8 cellular contexts compared by ENCODE assay signal in the genomic region with DNA sequence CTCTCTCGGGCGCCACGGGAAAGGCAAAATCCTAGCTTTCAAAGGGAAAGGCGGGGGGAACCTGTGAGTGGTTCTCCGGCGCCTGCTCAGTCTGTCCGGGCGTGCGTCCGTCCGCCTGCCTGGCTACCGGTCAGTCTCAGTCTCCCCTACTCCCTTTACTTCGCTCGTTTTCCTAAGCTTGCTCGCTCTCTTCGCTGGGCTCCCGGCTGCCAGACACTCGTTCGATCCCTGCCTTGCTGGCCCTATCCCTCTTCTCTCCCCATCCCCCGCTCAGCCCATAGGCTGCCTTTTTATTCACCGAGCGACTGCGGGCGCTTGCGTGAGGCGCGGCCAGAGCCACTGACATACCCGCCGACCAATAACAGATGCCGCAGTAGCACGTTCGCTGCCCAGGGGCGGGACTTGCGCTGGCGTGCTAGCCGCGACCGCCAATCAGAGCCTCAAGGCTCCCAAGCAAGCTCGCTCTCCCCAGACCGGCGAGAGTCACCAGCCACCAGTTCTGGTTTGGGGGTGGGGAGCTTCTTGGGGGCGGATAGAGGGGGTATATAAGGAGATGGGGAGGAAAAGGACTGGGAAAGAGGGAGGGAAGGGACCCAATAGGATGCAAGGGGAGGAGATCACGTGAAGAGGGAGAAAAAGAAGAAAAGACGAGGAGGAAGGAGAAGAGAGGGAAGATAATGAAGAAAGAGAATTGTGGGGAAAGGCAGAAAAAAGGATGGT. TPM values are rescaled to one million over a fixed set of nuclear protein-coding genes. Genes with fewer than 3 reads are reported as not detected.
DNase-seq lines count a peak whose midpoint lies in the region; ATAC-seq, FAIRE-seq and TF ChIP-seq lines count a peak whose summit lies in the region.

No MANE protein-coding gene starts in this region.

- H3K4me1 Mint-ChIP-seq in T-helper 2 cell treated with Interferon-gamma antibody and Interleukin-4, amounts not matched to agents 5 μg/mL and 100 μg/mL, for 36 hours (ENCODE audit: low read depth), result peaks cover 31% of the 10 kb centered on the region

- DNase-seq in NCI-H187 (lab: John Stamatoyannopoulos, UW) (peak; percentile 11 to 53), ascending aorta (ENCODE audit: low spot score in 2 of 2) (peak; percentile 89 to 96), right cardiac atrium (peak; percentile 94 to 97 (median 96)), psoas muscle (peak; percentile 90 to 95), urothelium cell line (ENCODE audit: low spot score) (peak; percentile 93)
- peak; percentile 87 for DNase-seq in T-helper 2 cell treated with Interferon-gamma antibody and Interleukin-4, amounts not matched to agents 5 μg/mL and 100 μg/mL, for 36 hours (ENCODE audit: low spot score)

- no peaks in the 10 kb centered on the region for H3K27me3 ChIP-seq in ascending aorta
- no peaks in the 10 kb centered on the region for H3K27me3 ChIP-seq in right cardiac atrium (ENCODE audit: control insufficient read depth, insufficient read depth)
- H3K27me3 ChIP-seq in psoas muscle (ENCODE audit: insufficient read depth in 3 of 3, low read length in 2 of 3), result peaks cover 0 to 5% (median 0%) of the 10 kb centered on the region in 3 donors

- FAIRE-seq in urothelium cell line (lab: Jason Lieb, UNC), result peak; percentile 17

- H3K4me3 ChIP-seq in ascending aorta (peak overlapping the region; percentile 61 to 71), right cardiac atrium (ENCODE audit: low read length) (peak overlapping the region; percentile 97), psoas muscle (peak overlapping the region; percentile 68)

- no peaks in the 10 kb centered on the region for H3K9me3 Mint-ChIP-seq in T-helper 2 cell treated with Interferon-gamma antibody and Interleukin-4, amounts not matched to agents 5 μg/mL and 100 μg/mL, for 36 hours

- no peaks in the 10 kb centered on the region for H3K27me3 Mint-ChIP-seq in T-helper 2 cell treated with Interferon-gamma antibody and Interleukin-4, amounts not matched to agents 5 μg/mL and 100 μg/mL, for 36 hours (ENCODE audit: low read depth)

- H3K9me3 ChIP-seq in ascending aorta (no peaks in the 10 kb centered on the region), right cardiac atrium (ENCODE audit: control insufficient read depth, low read length) (no peaks in the 10 kb centered on the region), psoas muscle (no peaks in the 10 kb centered on the region)

- H3K4me1 ChIP-seq in ascending aorta, result no peaks in the 10 kb centered on the region
- H3K4me1 ChIP-seq in right cardiac atrium (ENCODE audit: control insufficient read depth, insufficient read depth, low read length), result peaks cover 6% of the 10 kb centered on the region
- H3K4me1 ChIP-seq in psoas muscle, result peaks cover 5% of the 10 kb centered on the region

- peaks cover 2% of the 10 kb centered on the region for H3K36me3 Mint-ChIP-seq in T-helper 2 cell treated with Interferon-gamma antibody and Interleukin-4, amounts not matched to agents 5 μg/mL and 100 μg/mL, for 36 hours (ENCODE audit: low read depth)

- peak overlapping the region; percentile 89 to 91 for H3K27ac ChIP-seq in ascending aorta
- H3K27ac ChIP-seq in right cardiac atrium (ENCODE audit: low read length), result peak overlapping the region; percentile 92
- H3K27ac ChIP-seq in psoas muscle, result peak overlapping the region; percentile 84

- H3K4me3 Mint-ChIP-seq in T-helper 2 cell treated with Interferon-gamma antibody and Interleukin-4, amounts not matched to agents 5 μg/mL and 100 μg/mL, for 36 hours, result peak overlapping the region; percentile 95

- WGBS in right cardiac atrium, result under 1% methylated on average over 44 of the region's 44 CpGs
- 0 to 33% (median 0%) methylated on average over 38 to 44 of the region's 44 CpGs for WGBS in psoas muscle, 3 donors

- peak; percentile 98 for ATAC-seq in GM18498 (IDR thresholded peaks at IDR 0.05; ENCODE audit: unreplicated experiment)
- peak; percentile 96 for ATAC-seq in HG02885 (IDR thresholded peaks at IDR 0.05; ENCODE audit: poor library complexity, unreplicated experiment)
- ATAC-seq in right cardiac atrium, result peak; percentile 99
- peak; percentile 97 to 99 (median 98) for ATAC-seq in psoas muscle

- H3K36me3 ChIP-seq in ascending aorta (no peaks in the 10 kb centered on the region), psoas muscle (ENCODE audit: insufficient read depth in 1 of 2, low read depth in 1 of 2) (no peaks in the 10 kb centered on the region)

- H3K27ac Mint-ChIP-seq in T-helper 2 cell treated with Interferon-gamma antibody and Interleukin-4, amounts not matched to agents 5 μg/mL and 100 μg/mL, for 36 hours, result peak overlapping the region; percentile 99

- intact Hi-C loops in ascending aorta (cut with DNase I), result loop anchor here (2.0 to 5.0 kb wide), 3 partner anchors 98 to 450 kb away; partner anchors contain the start of gene AMER1
- intact Hi-C loops in right cardiac atrium (cut with DNase I), result no loop called here
- intact Hi-C loops in psoas muscle (cut with DNase I), result no loop called here

- TF ChIP-seq CTCF in ascending aorta (IDR thresholded peaks at IDR 0.05) (no peak), psoas muscle (IDR thresholded peaks at IDR 0.05) (no peak)

RNA-seq across cellular contexts. Expression of gene ARHGEF9, which starts 30.0 kb away (rescaled TPM):
- total RNA-seq in ascending aorta (28.6 TPM), right cardiac atrium (100 to 1,000 TPM in 1 of 4 donors, 10 to 100 TPM in 3; 75.6 to 126 (median 87.2) TPM), psoas muscle (1 to 10 TPM; 3.8 to 9.4 (median 5.5) TPM)
- polyA plus RNA-seq in right cardiac atrium (60.6 TPM), psoas muscle (1 to 10 TPM; 1.6 to 4.7 (median 3.1) TPM)

Comparison
In these comparisons a context has a peak if more than half of its experiments do, and no peak if none do; other contexts are left out.
1. Peak in every context shown above with its lines: DNase-seq, ATAC-seq, H3K4me3 ChIP-seq and H3K27ac ChIP-seq.
2. DNase-seq: peak in every context shown above with its lines; median percentile 96 in right cardiac atrium; 93 in urothelium cell line; 92 in ascending aorta; 92 in psoas muscle; 87 in T-helper 2 cell treated with Interferon-gamma antibody and Interleukin-4, amounts not matched to agents 5 μg/mL and 100 μg/mL, for 36 hours; 32 in NCI-H187.